ENCODE assay signal across 16 cellular contexts in the genomic region with DNA sequence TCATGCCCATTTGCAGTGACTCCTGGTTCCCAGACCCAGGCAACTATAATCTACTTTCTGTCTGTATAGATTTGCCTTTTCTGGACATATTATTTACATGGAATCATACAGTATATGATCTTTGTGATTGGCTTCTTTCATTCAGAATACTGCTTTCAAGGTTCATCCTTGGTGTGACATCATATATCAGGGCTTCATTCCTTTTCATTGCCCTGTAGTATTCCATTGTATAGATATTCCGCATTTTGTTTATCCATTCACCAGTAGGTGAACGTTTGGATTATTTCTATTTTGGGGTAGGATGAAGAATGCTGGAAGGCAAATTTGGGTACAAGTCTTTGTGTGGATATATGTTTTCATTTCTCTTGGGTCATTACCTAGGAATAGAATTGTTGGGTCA. TPM values are rescaled to one million over a fixed set of nuclear protein-coding genes. Genes with fewer than 3 reads are reported as not detected.
DNase-seq lines count a peak whose midpoint lies in the region; ATAC-seq and TF ChIP-seq lines count a peak whose summit lies in the region.
"Had no signal": no experiment of that assay in that cellular context is flagged by ENCODE, and none has a peak within 500 bp of the region (broad histone marks: within the 10 kb centered on the region; RNA-seq: fewer than 3 reads in every experiment).

No MANE protein-coding gene starts in this region.

- no peaks in the 10 kb centered on the region for H3K27me3 Mint-ChIP-seq in activated CD4-positive, alpha-beta T cell treated with anti-CD3 and anti-CD28 coated beads, Interleukin-2, amount 10 ng/mL, durations not matched to agents 24 days and 14 days
- H3K27me3 Mint-ChIP-seq in activated naive CD8-positive, alpha-beta T cell treated with anti-CD3 and anti-CD28 coated beads, Interleukin-2, amount 10 ng/mL, durations not matched to agents 7 days and 5 days = no peaks in the 10 kb centered on the region

- H3F3A ChIP-seq in OCI-LY1 (ENCODE audit: insufficient read depth, low read length) = peaks cover 23% of the 10 kb centered on the region

- peak overlapping the region; percentile 64 for H3K9ac ChIP-seq in OCI-LY1 (ENCODE audit: low read length)

- 31 to 90% (median 56%) methylated on average over 2 of the region's 2 CpGs for WGBS in spleen, 5 donors

- no peaks in the 10 kb centered on the region for H3K9me3 Mint-ChIP-seq in activated CD4-positive, alpha-beta T cell treated with anti-CD3 and anti-CD28 coated beads, Interleukin-2, amount 10 ng/mL, durations not matched to agents 24 days and 14 days
- no peaks in the 10 kb centered on the region for H3K9me3 Mint-ChIP-seq in activated naive CD8-positive, alpha-beta T cell treated with anti-CD3 and anti-CD28 coated beads, Interleukin-2, amount 10 ng/mL, durations not matched to agents 7 days and 5 days

- no peak for TF ChIP-seq POLR2A in spleen (IDR thresholded peaks at IDR 0.05)

- H3K4me1 Mint-ChIP-seq in activated CD4-positive, alpha-beta T cell treated with anti-CD3 and anti-CD28 coated beads, Interleukin-2, amount 10 ng/mL, durations not matched to agents 24 days and 14 days = peaks cover 63% of the 10 kb centered on the region
- peaks cover 54% of the 10 kb centered on the region for H3K4me1 Mint-ChIP-seq in activated naive CD8-positive, alpha-beta T cell treated with anti-CD3 and anti-CD28 coated beads, Interleukin-2, amount 10 ng/mL, durations not matched to agents 7 days and 5 days

- peak overlapping the region; percentile 98 for H3K27ac Mint-ChIP-seq in activated CD4-positive, alpha-beta T cell treated with anti-CD3 and anti-CD28 coated beads, Interleukin-2, amount 10 ng/mL, durations not matched to agents 24 days and 14 days
- peak overlapping the region; percentile 83 for H3K27ac Mint-ChIP-seq in activated naive CD8-positive, alpha-beta T cell treated with anti-CD3 and anti-CD28 coated beads, Interleukin-2, amount 10 ng/mL, durations not matched to agents 7 days and 5 days

- H3K79me2 ChIP-seq in OCI-LY1 (ENCODE audit: insufficient read depth, low read length) = peaks cover 50% of the 10 kb centered on the region

- DNase-seq in activated CD4-positive, alpha-beta T cell treated with anti-CD3 and anti-CD28 coated beads, Interleukin-2, amount 10 ng/mL, durations not matched to agents 24 days and 14 days = no peak
- DNase-seq in activated CD4-positive, alpha-beta T cell treated with anti-CD3 and anti-CD28 coated beads for 4 hours = no peak
- DNase-seq in activated naive CD8-positive, alpha-beta T cell treated with anti-CD3 and anti-CD28 coated beads, Interleukin-2, amount 10 ng/mL, durations not matched to agents 7 days and 5 days = no peak
- DNase-seq in spleen (no peak), NCI-H1930 (lab: John Stamatoyannopoulos, UW) (no peak), T1000 (lab: John Stamatoyannopoulos, UW) (no peak)
- DNase-seq: aorta; erythroblast; NCI-H2081 treated with DMSO at 0.1 percent for 48 hours; NCI-H748 treated with DMSO at 0.1 percent for 48 hours; stimulated activated CD4-positive, alpha-beta T cell treated with anti-CD3 and anti-CD28 coated beads, Interleukin-2, amount 100 ng/mL, for 24 hours; tibial artery had no signal

- H3K4me3 ChIP-seq in OCI-LY1 (ENCODE audit: low read depth, low read length, poor library complexity, severe bottlenecking) (peak overlapping the region; percentile 23), spleen (peak overlapping the region in 1 of 8 donors; percentile 6)
- H3K4me3 ChIP-seq: right atrium auricular region, tibial artery had no signal

- H3K4me3 Mint-ChIP-seq in activated CD4-positive, alpha-beta T cell treated with anti-CD3 and anti-CD28 coated beads, Interleukin-2, amount 10 ng/mL, durations not matched to agents 24 days and 14 days = peak overlapping the region; percentile 74
- H3K4me3 Mint-ChIP-seq in activated naive CD8-positive, alpha-beta T cell treated with anti-CD3 and anti-CD28 coated beads, Interleukin-2, amount 10 ng/mL, durations not matched to agents 7 days and 5 days = peak overlapping the region; percentile 72

- no peaks in the 10 kb centered on the region for H3K27me3 ChIP-seq in OCI-LY1 (ENCODE audit: insufficient read depth, low read length)
- no peaks in the 10 kb centered on the region for H3K27me3 ChIP-seq in spleen (replicated peaks in 1 of 7)
- H3K27me3 ChIP-seq: right atrium auricular region had no signal

- H3K9me3 ChIP-seq in OCI-LY1 (ENCODE audit: low read length) = no peaks in the 10 kb centered on the region
- no peaks in the 10 kb centered on the region for H3K9me3 ChIP-seq in spleen
- H3K9me3 ChIP-seq: right atrium auricular region, tibial artery had no signal

- H4K20me1 ChIP-seq in OCI-LY1 (ENCODE audit: insufficient read depth, low read length) = no peaks in the 10 kb centered on the region

- H3K4me1 ChIP-seq in OCI-LY1 (ENCODE audit: insufficient read depth, low read length, severe bottlenecking) (peaks cover 95% of the 10 kb centered on the region), spleen (peaks cover 25 to 100% (median 64%) of the 10 kb centered on the region in 6 donors)
- H3K4me1 ChIP-seq: right atrium auricular region, tibial artery had no signal

- H3K9me2 ChIP-seq in OCI-LY1 (ENCODE audit: low read depth, low read length) = no peaks in the 10 kb centered on the region

- H3K36me3 ChIP-seq in OCI-LY1 (ENCODE audit: insufficient read depth, low read length) (peaks cover 27% of the 10 kb centered on the region; the same call in 1 of the 2 replicates), spleen (peaks cover 0 to 36% (median 18%) of the 10 kb centered on the region in 6 donors)
- H3K36me3 ChIP-seq: right atrium auricular region, tibial artery had no signal

- H3K4me2 ChIP-seq in OCI-LY1 (ENCODE audit: low read length) = peak overlapping the region; percentile 62

- intact Hi-C loops in activated CD4-positive, alpha-beta T cell treated with anti-CD3 and anti-CD28 coated beads, Interleukin-2, amount 10 ng/mL, durations not matched to agents 24 days and 14 days (cut with micrococcal nuclease) = no loop called here
- intact Hi-C loops in spleen (cut with DNase I; ENCODE audit: low total_unique reads) = no loop called here

- peak overlapping the region; percentile 100 for H3K27ac ChIP-seq in OCI-LY1 (ENCODE audit: low read depth, low read length, poor library complexity, severe bottlenecking)
- H3K27ac ChIP-seq in spleen = peak overlapping the region; percentile 61 to 89 (median 79)
- H3K27ac ChIP-seq: right atrium auricular region, tibial artery, VCaP had no signal

- POLR2A ChIA-PET in activated naive CD8-positive, alpha-beta T cell treated with anti-CD3 and anti-CD28 coated beads, Interleukin-2, amount 10 ng/mL, durations not matched to agents 7 days and 5 days (lab: Charles Lee) = interaction anchor here (1.5 to 2.1 kb wide), 3 partner anchors 31 to 41 kb away, joined by 4 to 10 read pairs (median 10); a partner anchor contains a TSS

- TF ChIP-seq CTCF in OCI-LY1 (IDR thresholded peaks at IDR 0.05; ENCODE audit: low read length) = no peak
- TF ChIP-seq CTCF in spleen (IDR thresholded peaks at IDR 0.05 in 8 of 11, conservative IDR thresholded peaks at IDR 0.05 in 3 of 11) = no peak

- no peak overlapping the region for H2AFZ ChIP-seq in OCI-LY1 (ENCODE audit: low read length)

- no peak for ATAC-seq in activated naive CD8-positive, alpha-beta T cell treated with anti-CD3 and anti-CD28 coated beads, Interleukin-2, amount 10 ng/mL, durations not matched to agents 7 days and 5 days (ENCODE audit: low read depth)
- no peak for ATAC-seq in GM21528 (IDR thresholded peaks at IDR 0.05; ENCODE audit: low FRiP score, unreplicated experiment)

- peaks cover 71% of the 10 kb centered on the region for H3K36me3 Mint-ChIP-seq in activated CD4-positive, alpha-beta T cell treated with anti-CD3 and anti-CD28 coated beads, Interleukin-2, amount 10 ng/mL, durations not matched to agents 24 days and 14 days (ENCODE audit: low read depth)
- H3K36me3 Mint-ChIP-seq in activated naive CD8-positive, alpha-beta T cell treated with anti-CD3 and anti-CD28 coated beads, Interleukin-2, amount 10 ng/mL, durations not matched to agents 7 days and 5 days = peaks cover 52% of the 10 kb centered on the region

RNA-seq across cellular contexts. Expression of a gene that starts 36.1 kb away (rescaled TPM):
- 133 TPM in 2 replicates for total RNA-seq in activated CD4-positive, alpha-beta T cell treated with anti-CD3 and anti-CD28 coated beads, Interleukin-2, amount 10 ng/mL, durations not matched to agents 24 days and 14 days
- total RNA-seq in activated naive CD8-positive, alpha-beta T cell treated with anti-CD3 and anti-CD28 coated beads, Interleukin-2, amount 10 ng/mL, durations not matched to agents 7 days and 5 days = 10 to 100 TPM; 72.9 to 73.4 TPM
- total RNA-seq in spleen = 10 to 100 TPM; 35.7 to 66.0 (median 47.4) TPM
- polyA plus RNA-seq in spleen = 10 to 100 TPM; 16.0 to 35.0 (median 16.5) TPM
